8 cellular contexts compared by ENCODE assay signal in genomic region chr11:96267490-96268010, GRCh38.
A peak's percentile ranks its signal among the peaks of the same experiment; 100 is the strongest.
DNase-seq lines count a peak whose midpoint lies in the region; ATAC-seq and TF ChIP-seq lines count a peak whose summit lies in the region.

No MANE protein-coding gene starts in this region.

- TF ChIP-seq CTCF in GM23338 (conservative IDR thresholded peaks at IDR 0.05; ENCODE audit: low read depth in 2 of 2): no peak
- TF ChIP-seq CTCF in Peyer's patch (IDR thresholded peaks at IDR 0.05): no peak
- no peak for TF ChIP-seq CTCF in adrenal gland (IDR thresholded peaks at IDR 0.05)

- H3K27me3 ChIP-seq in GM23338 (ENCODE audit: insufficient read depth): no peaks in the 10 kb centered on the region
- no peaks in the 10 kb centered on the region for H3K27me3 ChIP-seq in Peyer's patch
- H3K27me3 ChIP-seq in adrenal gland: no peaks in the 10 kb centered on the region

- H3K4me1 Mint-ChIP-seq in GM23338: peaks cover 27% of the 10 kb centered on the region
- peaks cover 86% of the 10 kb centered on the region for H3K4me1 Mint-ChIP-seq in stimulated activated naive CD8-positive, alpha-beta T cell treated with anti-CD3 and anti-CD28 coated beads, Interleukin-15, Interleukin-2, amounts not matched to agents 100 ng/mL and 50 ng/mL, for 24 hours (ENCODE audit: low read depth)

- no peak overlapping the region for H3K4me2 ChIP-seq in GM23338

- no peaks in the 10 kb centered on the region for H3F3A ChIP-seq in GM23338 (replicated peaks; ENCODE audit: low read depth)

- TF ChIP-seq POLR2A in GM18505 (IDR thresholded peaks at IDR 0.05; ENCODE audit: borderline replicate concordance, extremely low read depth, insufficient read depth, insufficient read length) (no peak), Peyer's patch (IDR thresholded peaks at IDR 0.05) (no peak), adrenal gland (IDR thresholded peaks at IDR 0.05) (no peak)

- H3K27me3 Mint-ChIP-seq in GM23338 (ENCODE audit: insufficient read depth, low read depth, poor library complexity): peaks cover 6% of the 10 kb centered on the region
- no peaks in the 10 kb centered on the region for H3K27me3 Mint-ChIP-seq in stimulated activated naive CD8-positive, alpha-beta T cell treated with anti-CD3 and anti-CD28 coated beads, Interleukin-15, Interleukin-2, amounts not matched to agents 100 ng/mL and 50 ng/mL, for 24 hours

- H3K27ac Mint-ChIP-seq in GM23338: peak overlapping the region; percentile 58; the same call in 1 of the 2 replicates
- H3K27ac Mint-ChIP-seq in stimulated activated naive CD8-positive, alpha-beta T cell treated with anti-CD3 and anti-CD28 coated beads, Interleukin-15, Interleukin-2, amounts not matched to agents 100 ng/mL and 50 ng/mL, for 24 hours: peak overlapping the region; percentile 93

- no peak overlapping the region for H3K4me3 ChIP-seq in GM23338
- no peak overlapping the region for H3K4me3 ChIP-seq in Peyer's patch
- H3K4me3 ChIP-seq in adrenal gland: peak overlapping the region in 1 of 4 donors; percentile 26

- H3K9me3 Mint-ChIP-seq in GM23338: peaks cover 11% of the 10 kb centered on the region
- peaks cover 16% of the 10 kb centered on the region for H3K9me3 Mint-ChIP-seq in stimulated activated naive CD8-positive, alpha-beta T cell treated with anti-CD3 and anti-CD28 coated beads, Interleukin-15, Interleukin-2, amounts not matched to agents 100 ng/mL and 50 ng/mL, for 24 hours

- ATAC-seq in GM18505 (IDR thresholded peaks at IDR 0.05; ENCODE audit: unreplicated experiment) (peak; percentile 94), GM23338 (no peak; the same call in 2 of the 3 replicates), esophagus mucosa (peak; percentile 42)

- 53 to 65% (median 59%) methylated on average over 2 of the region's 2 CpGs for WGBS in adrenal gland, 4 donors

- no peaks in the 10 kb centered on the region for H3K36me3 ChIP-seq in GM23338 (ENCODE audit: insufficient read depth)
- no peaks in the 10 kb centered on the region for H3K36me3 ChIP-seq in Peyer's patch
- no peaks in the 10 kb centered on the region for H3K36me3 ChIP-seq in adrenal gland (replicated peaks in 1 of 2)

- H3K4me1 ChIP-seq in GM23338 (ENCODE audit: insufficient read depth): peaks cover 17% of the 10 kb centered on the region
- H3K4me1 ChIP-seq in Peyer's patch: peaks cover 0 to 8% (median 0%) of the 10 kb centered on the region in 4 donors
- H3K4me1 ChIP-seq in adrenal gland (replicated peaks in 1 of 2): peaks cover 10 to 39% of the 10 kb centered on the region in 2 donors

- no peak overlapping the region for H3K27ac ChIP-seq in GM23338 (ENCODE audit: low read depth)
- peak overlapping the region; percentile 12 to 72 (median 46) for H3K27ac ChIP-seq in Peyer's patch
- peak overlapping the region in 1 of 5 donors; percentile 71 for H3K27ac ChIP-seq in adrenal gland

- H3K36me3 Mint-ChIP-seq in GM23338 (ENCODE audit: low read depth): peaks cover 11% of the 10 kb centered on the region
- H3K36me3 Mint-ChIP-seq in stimulated activated naive CD8-positive, alpha-beta T cell treated with anti-CD3 and anti-CD28 coated beads, Interleukin-15, Interleukin-2, amounts not matched to agents 100 ng/mL and 50 ng/mL, for 24 hours (ENCODE audit: low read depth): peaks cover 62% of the 10 kb centered on the region

- no peaks in the 10 kb centered on the region for H3K79me2 ChIP-seq in GM23338 (replicated peaks; ENCODE audit: insufficient read depth)

- H3K4me3 Mint-ChIP-seq in GM23338: no peak overlapping the region
- peak overlapping the region; percentile 64 for H3K4me3 Mint-ChIP-seq in stimulated activated naive CD8-positive, alpha-beta T cell treated with anti-CD3 and anti-CD28 coated beads, Interleukin-15, Interleukin-2, amounts not matched to agents 100 ng/mL and 50 ng/mL, for 24 hours

- H3K9me3 ChIP-seq in Peyer's patch: no peaks in the 10 kb centered on the region
- H3K9me3 ChIP-seq in adrenal gland (replicated peaks in 1 of 3): no peaks in the 10 kb centered on the region

- intact Hi-C loops in posterior vena cava (cut with DNase I) (loop anchor here in 1 of 2 donors (2.0 kb wide), 1 partner anchor 13 kb away; no protein-coding TSS in a partner anchor), adrenal gland (cut with DNase I) (no loop called here)

- H3K9me2 ChIP-seq in GM23338 (ENCODE audit: insufficient read depth): no peaks in the 10 kb centered on the region

- no peaks in the 10 kb centered on the region for H4K20me1 ChIP-seq in GM23338 (replicated peaks; ENCODE audit: insufficient read depth)

- DNase-seq in GM23338 (ENCODE audit: low spot score) (no peak), Peyer's patch (no peak), posterior vena cava (ENCODE audit: low spot score) (no peak), NCI-H1417 treated with DMSO at 0.1 percent for 48 hours (lab: John Stamatoyannopoulos, UW) (no peak), adrenal gland (no peak)

- no peak overlapping the region for H2AFZ ChIP-seq in GM23338

TF ChIP-seq in GM23338, 12 proteins besides CTCF, POLR2A, EP300 and RAD21 (continues in another document):
- TF ChIP-seq EZH2 (IDR thresholded peaks at IDR 0.05; ENCODE audit: low read depth, unreplicated experiment) (no peak), ZNF114 (CRISPR knock-in tag; IDR thresholded peaks at IDR 0.05) (no peak), ZNF331 (CRISPR knock-in tag; IDR thresholded peaks at IDR 0.05; ENCODE audit: low read depth) (no peak), EZH2phosphoT487 (IDR thresholded peaks at IDR 0.05; ENCODE audit: unreplicated experiment) (no peak), JUNB (IDR thresholded peaks at IDR 0.05; ENCODE audit: unreplicated experiment) (no peak), ETS1 (IDR thresholded peaks at IDR 0.05) (no peak), NANOG (IDR thresholded peaks at IDR 0.05; ENCODE audit: borderline replicate concordance) (no peak), POLR2AphosphoS5 (IDR thresholded peaks at IDR 0.05; ENCODE audit: low read depth) (no peak), ZNF462 (CRISPR knock-in tag; IDR thresholded peaks at IDR 0.05) (no peak)
